29 cellular contexts compared by ENCODE assay signal in the genomic region with DNA sequence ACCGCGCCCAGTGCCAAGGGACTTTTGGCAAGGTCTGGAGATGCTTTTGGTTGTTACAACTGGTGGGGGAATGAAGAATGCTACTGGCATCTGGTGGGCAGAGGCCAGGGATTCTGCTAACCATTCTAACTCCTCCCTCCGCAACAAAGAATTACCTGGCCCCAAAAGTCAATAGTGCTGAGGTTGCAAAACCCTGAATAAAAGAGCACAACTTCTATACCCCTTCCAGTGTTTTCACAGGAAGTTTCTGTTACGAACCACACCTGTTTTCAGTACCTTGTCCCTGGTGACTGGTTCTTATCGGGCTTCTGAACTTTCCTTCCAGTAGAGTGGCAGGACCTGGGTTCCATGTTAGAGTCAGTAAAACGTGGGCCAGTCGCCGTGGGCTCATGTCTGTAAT.
"Had no signal": no experiment of that assay in that cellular context is flagged by ENCODE, and none has a peak within 500 bp of the region (broad histone marks: within the 10 kb centered on the region; RNA-seq: fewer than 3 reads in every experiment).

No MANE protein-coding gene starts in this region.

- DNase-seq: hypothalamus; immature natural killer cell; kidney; left colon; left lung; lower lobe of right lung; mammary epithelial cell; mesenchymal stem cell; naive thymus-derived CD8-positive, alpha-beta T cell; occipital lobe; stimulated activated CD4-positive, alpha-beta T cell treated with anti-CD3 and anti-CD28 coated beads, Interleukin-4, amount 100 ng/mL, for 24 hours; stimulated activated naive CD4-positive, alpha-beta T cell; tibial artery; upper lobe of right lung; uterus had no signal

- H3K4me3 ChIP-seq: left lung, lower lobe of right lung, right atrium auricular region, skin epidermis, spleen, suprapubic skin, thoracic aorta, tibial artery, upper lobe of right lung, uterus had no signal

- H3K9me3 ChIP-seq: neutrophil had no signal

- H2AFZ ChIP-seq: parathyroid adenoma had no signal

- H3K27me3 Mint-ChIP-seq: naive thymus-derived CD8-positive, alpha-beta T cell; progenitor cell of endocrine pancreas; stimulated activated naive CD8-positive, alpha-beta T cell treated with anti-CD3 and anti-CD28 coated beads, Interleukin-15, Interleukin-2, amounts not matched to agents 100 ng/mL and 50 ng/mL, for 24 hours had no signal

- H3K27me3 ChIP-seq: left lung, neutrophil, right atrium auricular region, spleen, suprapubic skin, tibial artery, upper lobe of right lung, uterus had no signal

- H3K36me3 ChIP-seq: left lung, lower lobe of right lung, right atrium auricular region, suprapubic skin, thoracic aorta, upper lobe of right lung, uterus had no signal

- H3K4me1 ChIP-seq: left lung, lower lobe of right lung, parathyroid adenoma, spleen, tibial artery, upper lobe of right lung, uterus had no signal

- H3K4me3 Mint-ChIP-seq: immature natural killer cell; naive thymus-derived CD8-positive, alpha-beta T cell; nephron; neural crest cell; stimulated activated effector memory CD8-positive, alpha-beta T cell treated with anti-CD3 and anti-CD28 coated beads, Interleukin-12 subunit alpha, Interleukin-12 subunit beta, amount 100 ng/mL, for 72 hours; stimulated activated naive CD8-positive, alpha-beta T cell treated with anti-CD3 and anti-CD28 coated beads, Interleukin-15, Interleukin-2, amounts not matched to agents 100 ng/mL and 50 ng/mL, for 24 hours had no signal

- ATAC-seq: left colon; left lung; lower lobe of right lung; naive thymus-derived CD8-positive, alpha-beta T cell; sciatic nerve; stimulated activated effector memory CD8-positive, alpha-beta T cell treated with anti-CD3 and anti-CD28 coated beads, Interleukin-12 subunit alpha, Interleukin-12 subunit beta, amount 100 ng/mL, for 72 hours; upper lobe of right lung had no signal

- H3K4me1 Mint-ChIP-seq: immature natural killer cell; stimulated activated effector memory CD8-positive, alpha-beta T cell treated with anti-CD3 and anti-CD28 coated beads, Interleukin-12 subunit alpha, Interleukin-12 subunit beta, amount 100 ng/mL, for 72 hours had no signal

- H3K9ac ChIP-seq: parathyroid adenoma had no signal

- H3K79me2 ChIP-seq: parathyroid adenoma had no signal

- H3K27ac ChIP-seq: left lung, lower lobe of right lung, neutrophil, parathyroid adenoma, right atrium auricular region, skin epidermis, spleen, suprapubic skin, thoracic aorta, tibial artery, upper lobe of right lung, uterus had no signal

- H3K27ac Mint-ChIP-seq: immature natural killer cell; naive thymus-derived CD8-positive, alpha-beta T cell; nephron; progenitor cell of endocrine pancreas; stimulated activated effector memory CD8-positive, alpha-beta T cell treated with anti-CD3 and anti-CD28 coated beads, Interleukin-12 subunit alpha, Interleukin-12 subunit beta, amount 100 ng/mL, for 72 hours; stimulated activated naive CD8-positive, alpha-beta T cell treated with anti-CD3 and anti-CD28 coated beads, Interleukin-15, Interleukin-2, amounts not matched to agents 100 ng/mL and 50 ng/mL, for 24 hours had no signal

- FAIRE-seq: islet of Langerhans, kidney had no signal
